In genomic region chr1:61606448-61607312, GRCh38 we compare ENCODE assay signal across 11 cellular contexts.
A peak's percentile ranks its signal among the peaks of the same experiment; 100 is the strongest.
DNase-seq lines count a peak whose midpoint lies in the region; ATAC-seq and TF ChIP-seq lines count a peak whose summit lies in the region.
"Had no signal": no experiment of that assay in that cellular context is flagged by ENCODE, and none has a peak within 500 bp of the region (broad histone marks: within the 10 kb centered on the region; RNA-seq: fewer than 3 reads in every experiment).

No MANE protein-coding gene starts in this region.

- no peak overlapping the region for H3K9ac ChIP-seq in MM.1S (ENCODE audit: low read length)

- H3K79me2 ChIP-seq in MM.1S (ENCODE audit: low read length), result no peaks in the 10 kb centered on the region

- H3K36me3 Mint-ChIP-seq in activated T-cell treated with anti-CD3 and anti-CD28 coated beads, Interleukin-2, amount 50 U/mL, for 4 hours (ENCODE audit: insufficient read depth), result no peaks in the 10 kb centered on the region

- peaks cover 6% of the 10 kb centered on the region for H3K27me3 Mint-ChIP-seq in activated T-cell treated with anti-CD3 and anti-CD28 coated beads, Interleukin-2, amount 50 U/mL, for 4 hours (ENCODE audit: low read depth)

- intact Hi-C loops in esophagus muscularis mucosa (cut with DNase I), result no loop called here

- 74% methylated on average over 15 of the region's 15 CpGs for WGBS in esophagus muscularis mucosa
- WGBS in tibial nerve, 2 donors, result 66 to 71% methylated on average over 15 of the region's 15 CpGs

- no peaks in the 10 kb centered on the region for H4K20me1 ChIP-seq in MM.1S (ENCODE audit: insufficient read depth, low read length)

- no peak overlapping the region for H3K4me3 ChIP-seq in esophagus muscularis mucosa
- no peak overlapping the region for H3K4me3 ChIP-seq in tibial nerve
- H3K4me3 ChIP-seq in MM.1S (ENCODE audit: low read length), result no peak overlapping the region

- H3K4me2 ChIP-seq in MM.1S (ENCODE audit: low read depth, low read length), result no peak overlapping the region

- peak; percentile 6 for DNase-seq in RPMI7951 (ENCODE audit: low read depth)
- DNase-seq in esophagus muscularis mucosa (ENCODE audit: extremely low spot score), result peak; percentile 94
- peak; percentile 34 for DNase-seq in mucosa of gallbladder (ENCODE audit: low spot score)
- peak; percentile 41 to 64 for DNase-seq in tibial nerve (ENCODE audit: low spot score in 2 of 2)
- DNase-seq in activated T-cell treated with anti-CD3 and anti-CD28 coated beads, Interleukin-2, amount 50 U/mL, for 4 hours, result no peak
- no peak for DNase-seq in MM.1S
- DNase-seq in activated CD8-positive, alpha-beta memory T cell treated with anti-CD3 and anti-CD28 coated beads, Interleukin-2, amount 50 U/mL, for 48 hours, result no peak
- DNase-seq: DMS153, T-helper 9 cell had no signal

- no peaks in the 10 kb centered on the region for H3K9me3 Mint-ChIP-seq in activated T-cell treated with anti-CD3 and anti-CD28 coated beads, Interleukin-2, amount 50 U/mL, for 4 hours
- H3K9me3 Mint-ChIP-seq: activated T-helper 1 cell treated with anti-CD3 and anti-CD28 coated beads, Interleukin-12 subunit alpha, Interleukin-12 subunit beta, Interleukin-2, Interleukin-4 antibody, amounts not matched to agents 30 ng/mL and 10 ng/mL and 1 ng/mL, durations not matched to agents 14 hours and 24 hours and 36 hours had no signal

- H3K9me2 ChIP-seq in MM.1S (replicated peaks; ENCODE audit: insufficient read depth, low read length), result no peaks in the 10 kb centered on the region

- TF ChIP-seq CTCF in esophagus muscularis mucosa (IDR thresholded peaks at IDR 0.05) (no peak), tibial nerve (IDR thresholded peaks at IDR 0.05) (no peak), MM.1S (IDR thresholded peaks at IDR 0.05; ENCODE audit: low read length) (no peak)

- H2AFZ ChIP-seq in MM.1S (ENCODE audit: low read length), result no peak overlapping the region

- ATAC-seq in activated T-cell treated with anti-CD3 and anti-CD28 coated beads, Interleukin-2, amount 50 U/mL, for 4 hours, result no peak
- no peak for ATAC-seq in GM18873 (IDR thresholded peaks at IDR 0.05; ENCODE audit: low FRiP score, unreplicated experiment)

- H3K4me1 ChIP-seq in esophagus muscularis mucosa, result no peaks in the 10 kb centered on the region
- H3K4me1 ChIP-seq in tibial nerve, result peaks cover 0 to 6% (median 0%) of the 10 kb centered on the region in 4 donors
- H3K4me1 ChIP-seq in MM.1S (ENCODE audit: low read length), result no peaks in the 10 kb centered on the region

- H3K27me3 ChIP-seq in esophagus muscularis mucosa (no peaks in the 10 kb centered on the region), tibial nerve (no peaks in the 10 kb centered on the region), MM.1S (replicated peaks; ENCODE audit: insufficient read depth, low read length) (no peaks in the 10 kb centered on the region)

- H3K36me3 ChIP-seq in esophagus muscularis mucosa (no peaks in the 10 kb centered on the region), tibial nerve (no peaks in the 10 kb centered on the region), MM.1S (replicated peaks; ENCODE audit: insufficient read depth, low read length) (no peaks in the 10 kb centered on the region)

- no peak for TF ChIP-seq EP300 in esophagus muscularis mucosa (IDR thresholded peaks at IDR 0.05)
- TF ChIP-seq EP300 in tibial nerve (IDR thresholded peaks at IDR 0.05), result peak in 1 of 2 donors; percentile 42

- TF ChIP-seq POLR2A in esophagus muscularis mucosa (IDR thresholded peaks at IDR 0.05; ENCODE audit: low read depth), result no peak
- no peak for TF ChIP-seq POLR2A in tibial nerve (IDR thresholded peaks at IDR 0.05)

- no peaks in the 10 kb centered on the region for H3K4me1 Mint-ChIP-seq in activated T-cell treated with anti-CD3 and anti-CD28 coated beads, Interleukin-2, amount 50 U/mL, for 4 hours (ENCODE audit: low read depth)

- H3K27ac ChIP-seq in esophagus muscularis mucosa (replicated peaks in 1 of 4), result peak overlapping the region; percentile 25 to 73 (median 70)
- H3K27ac ChIP-seq in tibial nerve, result peak overlapping the region; percentile 41 to 79 (median 43)
- no peak overlapping the region for H3K27ac ChIP-seq in MM.1S (ENCODE audit: low read length)

- H3K4me3 Mint-ChIP-seq in activated T-cell treated with anti-CD3 and anti-CD28 coated beads, Interleukin-2, amount 50 U/mL, for 4 hours, result no peak overlapping the region
- H3K4me3 Mint-ChIP-seq: activated T-helper 1 cell treated with anti-CD3 and anti-CD28 coated beads, Interleukin-12 subunit alpha, Interleukin-12 subunit beta, Interleukin-2, Interleukin-4 antibody, amounts not matched to agents 30 ng/mL and 10 ng/mL and 1 ng/mL, durations not matched to agents 14 hours and 24 hours and 36 hours had no signal

- H3F3A ChIP-seq in MM.1S (ENCODE audit: insufficient read depth, low read length), result no peaks in the 10 kb centered on the region

- H3K9me3 ChIP-seq in esophagus muscularis mucosa, result no peaks in the 10 kb centered on the region
- H3K9me3 ChIP-seq in tibial nerve, result no peaks in the 10 kb centered on the region
- H3K9me3 ChIP-seq in MM.1S (replicated peaks; ENCODE audit: insufficient read depth, low read length), result no peaks in the 10 kb centered on the region

Comparison
In these comparisons a context has a peak if more than half of its experiments do, and no peak if none do; other contexts are left out.
1. DNase-seq: peak in RPMI7951 (single experiment), esophagus muscularis mucosa (single experiment), mucosa of gallbladder (single experiment) and tibial nerve (2 of 2); none in activated T-cell treated with anti-CD3 and anti-CD28 coated beads, Interleukin-2, amount 50 U/mL, for 4 hours (single experiment), MM.1S (single experiment) and activated CD8-positive, alpha-beta memory T cell treated with anti-CD3 and anti-CD28 coated beads, Interleukin-2, amount 50 U/mL, for 48 hours (single experiment).